In the genomic region with DNA sequence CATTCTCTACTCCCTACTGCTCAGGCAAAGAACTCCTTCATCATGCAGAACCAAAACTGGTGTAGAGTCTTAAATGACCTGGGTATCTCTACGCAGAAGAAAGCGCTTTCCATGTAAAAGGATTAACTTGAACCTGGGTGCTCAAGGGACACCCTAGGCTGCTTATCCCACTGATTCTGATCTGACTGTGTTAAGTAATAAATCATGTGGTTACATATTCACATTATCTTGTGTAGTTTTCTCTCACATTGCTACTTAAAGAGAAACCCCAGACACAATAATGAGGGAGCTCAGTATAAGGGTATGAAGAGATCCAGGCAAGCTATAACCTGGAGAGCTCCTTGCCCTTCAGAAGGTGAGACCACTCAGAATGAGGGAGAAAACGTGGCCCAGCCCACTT, we compare ENCODE assay signal across 26 cellular contexts.
A peak's percentile ranks its signal among the peaks of the same experiment; 100 is the strongest.
DNase-seq lines count a peak whose midpoint lies in the region; ATAC-seq and TF ChIP-seq lines count a peak whose summit lies in the region.
"Had no signal": no experiment of that assay in that cellular context is flagged by ENCODE, and none has a peak within 500 bp of the region (broad histone marks: within the 10 kb centered on the region; RNA-seq: fewer than 3 reads in every experiment).

No MANE protein-coding gene starts in this region.

- no peak for TF ChIP-seq CTCF in coronary artery (IDR thresholded peaks at IDR 0.05)
- TF ChIP-seq CTCF in testis (IDR thresholded peaks at IDR 0.05) = no peak
- TF ChIP-seq CTCF in GM10248 (IDR thresholded peaks at IDR 0.05; ENCODE audit: control extremely low read depth, extremely low read depth, low read depth, missing control alignments) = no peak

- H3K36me3 ChIP-seq in BLaER1 treated with 17β-estradiol and CSF1 and Interleukin-3, amounts not matched to agents 10 nM and 100 nM = no peaks in the 10 kb centered on the region
- no peaks in the 10 kb centered on the region for H3K36me3 ChIP-seq in testis (ENCODE audit: low read depth, missing control alignments)
- H3K36me3 ChIP-seq: HAP-1, Peyer's patch had no signal

- TF ChIP-seq POLR2A in testis (IDR thresholded peaks at IDR 0.05) = no peak

- H3K9me3 ChIP-seq in BLaER1 treated with 17β-estradiol and CSF1 and Interleukin-3, amounts not matched to agents 10 nM and 100 nM (replicated peaks in 1 of 11) = no peaks in the 10 kb centered on the region
- no peaks in the 10 kb centered on the region for H3K9me3 ChIP-seq in testis
- H3K9me3 ChIP-seq: HAP-1, Peyer's patch had no signal

- H3K27me3 ChIP-seq in BLaER1 treated with 17β-estradiol and CSF1 and Interleukin-3, amounts not matched to agents 10 nM and 100 nM = no peaks in the 10 kb centered on the region
- no peaks in the 10 kb centered on the region for H3K27me3 ChIP-seq in testis
- H3K27me3 ChIP-seq: Peyer's patch had no signal

- POLR2A ChIA-PET in GM10248 (lab: Yijun Ruan, JAX) = no interaction called here

- DNase-seq in OCI-M1 (lab: John Stamatoyannopoulos, UW) = peak; percentile 46
- DNase-seq in coronary artery (ENCODE audit: low spot score) = no peak
- DNase-seq in testis = no peak
- DNase-seq in DMS79 treated with DMSO at 0.1 percent for 48 hours (lab: John Stamatoyannopoulos, UW) = no peak
- DNase-seq in GM10248 (ENCODE audit: extremely low spot score) = no peak
- DNase-seq: CD4-positive, alpha-beta T cell; EL; GDM1; GOT3; Karpas-422; NCI-H1092 treated with DMSO at 0.1 percent for 48 hours; NCI-H1436; NCI-H187; NCI-H2171 treated with DMSO at 0.1 percent for 48 hours; NCI-H345; NCI-H510A treated with DMSO at 0.1 percent for 48 hours; NCI-H748 treated with DMSO at 0.1 percent for 48 hours; NK-92 treated with Interleukin-12 subunit alpha and Interleukin-12 subunit beta, amount 100 ng/mL, for 24 hours; Peyer's patch; SIG-M5; SW 1271 had no signal

- H3K9ac ChIP-seq in BLaER1 treated with 17β-estradiol and CSF1 and Interleukin-3, amounts not matched to agents 10 nM and 100 nM = no peak overlapping the region

- H3K27ac ChIP-seq in BLaER1 treated with 17β-estradiol and CSF1 and Interleukin-3, amounts not matched to agents 10 nM and 100 nM = no peak overlapping the region
- peak overlapping the region; percentile 70 to 85 for H3K27ac ChIP-seq in coronary artery
- peak overlapping the region; percentile 67 to 85 for H3K27ac ChIP-seq in testis
- H3K27ac ChIP-seq: Peyer's patch, SK-N-MC had no signal

- CTCF ChIA-PET in GM10248 (lab: Yijun Ruan, JAX) = no interaction called here

- no peak for ATAC-seq in HG03571 (IDR thresholded peaks at IDR 0.05; ENCODE audit: unreplicated experiment)
- no peak for ATAC-seq in GM18909 (IDR thresholded peaks at IDR 0.05; ENCODE audit: poor library complexity, unreplicated experiment)

- WGBS in testis, 2 donors = 51 to 55% methylated on average over 3 of the region's 3 CpGs

- H4K20me1 ChIP-seq in BLaER1 treated with 17β-estradiol and CSF1 and Interleukin-3, amounts not matched to agents 10 nM and 100 nM = no peaks in the 10 kb centered on the region

- peaks cover 0 to 48% (median 19%) of the 10 kb centered on the region in 10 experiments; a peak in 13 of 20 replicates for H3K4me1 ChIP-seq in BLaER1 treated with 17β-estradiol and CSF1 and Interleukin-3, amounts not matched to agents 10 nM and 100 nM
- H3K4me1 ChIP-seq in testis = peaks cover 16% of the 10 kb centered on the region
- H3K4me1 ChIP-seq: HAP-1 had no signal

- H3K4me2 ChIP-seq in BLaER1 treated with 17β-estradiol and CSF1 and Interleukin-3, amounts not matched to agents 10 nM and 100 nM = peak overlapping the region in 8 of 11 experiments; percentile 2 to 89 (median 56); a peak in 11 of 22 replicates

- no peak overlapping the region for H3K4me3 ChIP-seq in BLaER1 treated with 17β-estradiol and CSF1 and Interleukin-3, amounts not matched to agents 10 nM and 100 nM
- H3K4me3 ChIP-seq in coronary artery (no peak overlapping the region), testis (no peak overlapping the region)
- H3K4me3 ChIP-seq: HAP-1, Peyer's patch, SK-N-MC had no signal

- intact Hi-C loops in testis (cut with DNase I; ENCODE audit: low total_unique reads) = no loop called here

Comparison
In these comparisons a context has a peak if more than half of its experiments do, and no peak if none do; other contexts are left out.
1. H3K27ac ChIP-seq: peak in coronary artery (2 of 2) and testis (2 of 2); none in BLaER1 treated with 17β-estradiol and CSF1 and Interleukin-3, amounts not matched to agents 10 nM and 100 nM (0 of 11).